ENCODE assay signal across 8 cellular contexts in genomic region chr22:33049125-33049729, GRCh38. TPM values are rescaled to one million over a fixed set of nuclear protein-coding genes. Genes with fewer than 3 reads are reported as not detected.
DNase-seq lines count a peak whose midpoint lies in the region; ATAC-seq, FAIRE-seq and TF ChIP-seq lines count a peak whose summit lies in the region.

No MANE protein-coding gene starts in this region.

- DNase-seq in NCI-H2107 (lab: John Stamatoyannopoulos, UW), result peak; percentile 39
- DNase-seq in NCI-H2107 treated with DMSO at 0.1 percent for 48 hours (lab: John Stamatoyannopoulos, UW; ENCODE audit: unreplicated experiment), result no peak
- peak; percentile 34 for DNase-seq in NCI-H1694 treated with DMSO at 0.1 percent for 48 hours (lab: John Stamatoyannopoulos, UW)
- DNase-seq in activated CD4-positive, CD25-positive, alpha-beta regulatory T cell treated with anti-CD3 and anti-CD28 coated beads, Interleukin-2, amount 50 U/mL, for 72 hours, result peak; percentile 58
- DNase-seq in chondrocyte (ENCODE audit: low spot score), result no peak
- DNase-seq in HepG2 (ENCODE audit: low spot score), result peak; percentile 62
- DNase-seq in stimulated activated CD4-positive, alpha-beta T cell treated with anti-CD3 and anti-CD28 coated beads, TNF-alpha, amount 100 ng/mL, for 4 hours (ENCODE audit: low read depth in 3 of 3), result peak; percentile 10 to 31 (median 10)

- POLR2A ChIA-PET in HepG2 (lab: Yijun Ruan, JAX), result interaction anchor here (1.3 to 1.7 kb wide), 2 partner anchors 9 to 11 kb away, joined by 3 to 6 read pairs; partner anchors contain the start of gene SYN3

- intact Hi-C loops in HepG2 (cut with micrococcal nuclease; ENCODE audit: unreplicated experiment), result loop anchor here (2.0 to 5.0 kb wide), 2 partner anchors 30 to 247 kb away; partner anchors contain the start of gene TIMP3

- H3K27me3 ChIP-seq in HepG2 (ENCODE audit: control insufficient read depth in 1 of 2, insufficient read depth in 2 of 2, low read length in 2 of 2), result no peaks in the 10 kb centered on the region

- CTCF ChIA-PET in HepG2 (lab: Yijun Ruan, JAX; ENCODE audit: low intra/inter-chr PET ratio, low total read pairs), result interaction anchor here (1.1 to 2.4 kb wide), 2 partner anchors 31 to 151 kb away, joined by 3 to 16 read pairs; no protein-coding TSS in a partner anchor

- peaks cover 21% of the 10 kb centered on the region for H3K79me2 ChIP-seq in HepG2 (ENCODE audit: insufficient read depth, low read length)

- no peak for TF ChIP-seq EP300 in HepG2 (IDR thresholded peaks at IDR 0.05; ENCODE audit: low read depth in 2 of 2, low read length in 2 of 2)
- TF ChIP-seq EP300 in HepG2 (CRISPR knock-in tag; IDR thresholded peaks at IDR 0.05; ENCODE audit: borderline replicate concordance), result no peak

- peaks cover 41% of the 10 kb centered on the region for H3K4me1 ChIP-seq in HepG2 (ENCODE audit: insufficient read depth, low read length)

- FAIRE-seq in HepG2 (lab: Jason Lieb, UNC), result peak; percentile 88

- no peak overlapping the region for H3K27ac Mint-ChIP-seq in chondrocyte (ENCODE audit: unreplicated experiment)

- TF ChIP-seq RAD21 in HepG2 (CRISPR knock-in tag; IDR thresholded peaks at IDR 0.05), result no peak

- in situ Hi-C loops in HepG2 (cut with HindIII; ENCODE audit: extremely low pct_ligation_motif_present, low pct_unique_long_range_greater_than_20kb), result no loop called here

- no TSS peak for BruUV-seq in HepG2 (replicated peaks; lab: Mats Ljungman, UMichigan)

- H2AFZ ChIP-seq in HepG2 (ENCODE audit: low read length), result no peak overlapping the region

- TF ChIP-seq CTCF in chondrocyte (IDR thresholded peaks at IDR 0.05) (peak; percentile 90), HepG2 (CRISPR knock-in tag; IDR thresholded peaks at IDR 0.05) (peak; percentile 82)

- H3K9me3 Mint-ChIP-seq in chondrocyte (ENCODE audit: low read depth), result no peaks in the 10 kb centered on the region

- no peak overlapping the region for H3K9ac ChIP-seq in HepG2 (ENCODE audit: insufficient read depth, low read depth, low read length)

- peaks cover 36% of the 10 kb centered on the region for H3K27me3 Mint-ChIP-seq in chondrocyte (ENCODE audit: low read depth)

- no peaks in the 10 kb centered on the region for H3K4me1 Mint-ChIP-seq in chondrocyte (ENCODE audit: low read depth)

- no peak overlapping the region for H3K27ac ChIP-seq in HepG2 (ENCODE audit: extremely low read length, insufficient read depth, low read length)

- H3K4me3 ChIP-seq in HepG2 (replicated peaks in 1 of 3; ENCODE audit: insufficient read depth in 1 of 3, low read depth in 2 of 3, low read length in 3 of 3), result no peak overlapping the region

- H4K20me1 ChIP-seq in HepG2 (ENCODE audit: insufficient read depth, low read length), result no peaks in the 10 kb centered on the region

- ATAC-seq in HepG2 (peak; percentile 72), HG02970 (IDR thresholded peaks at IDR 0.05; ENCODE audit: low FRiP score, unreplicated experiment) (no peak)

- no peak for TF ChIP-seq POLR2A in HepG2 (IDR thresholded peaks at IDR 0.05; ENCODE audit: insufficient read depth in 1 of 2, low read depth in 2 of 2, low read length in 2 of 2)

- H3K36me3 ChIP-seq in HepG2 (replicated peaks in 1 of 2; ENCODE audit: control insufficient read depth in 1 of 2, insufficient read depth in 2 of 2, low read length in 2 of 2), result peaks cover 0 to 3% of the 10 kb centered on the region in 2 experiments; a peak in 1 of 5 replicates

- no peaks in the 10 kb centered on the region for H3K9me3 ChIP-seq in HepG2 (ENCODE audit: low read length)

- H3K4me2 ChIP-seq in HepG2 (ENCODE audit: low read depth, low read length), result no peak overlapping the region

- no peaks in the 10 kb centered on the region for H3K36me3 Mint-ChIP-seq in chondrocyte (ENCODE audit: low read depth)

- no peak overlapping the region for H3K4me3 Mint-ChIP-seq in chondrocyte (ENCODE audit: unreplicated experiment)

- 57% methylated on average over 9 of the region's 9 CpGs for WGBS in HepG2 (ENCODE audit: low lambda C conversion rate)

TF ChIP-seq in HepG2, 621 proteins besides CTCF, POLR2A, EP300 and RAD21:
- TF ChIP-seq STAG1 (CRISPR knock-in tag; IDR thresholded peaks at IDR 0.05), result peak; percentile 56
- peak; percentile 71 for TF ChIP-seq SMC3 (IDR thresholded peaks at IDR 0.05; ENCODE audit: low read length)
- TF ChIP-seq XRCC5 (optimal IDR thresholded peaks at IDR 0.05; ENCODE audit: low read length), result peak; percentile 33
- TF ChIP-seq PAF1 (CRISPR knock-in tag; IDR thresholded peaks at IDR 0.05), result no peak
- peak; percentile 20 for TF ChIP-seq TEAD3 (CRISPR knock-in tag; optimal IDR thresholded peaks at IDR 0.05; ENCODE audit: borderline replicate concordance)
- TF ChIP-seq HES4 (CRISPR knock-in tag; IDR thresholded peaks at IDR 0.05; ENCODE audit: borderline replicate concordance), result no peak

RNA-seq across cellular contexts. Expression of gene SYN3, which starts 9.0 kb away (rescaled TPM):
- total RNA-seq in chondrocyte (not detected in 3 replicates), HepG2 (2016; rRNA removed; fragmentation: Illumina TruSeq; extraction: Trizol) (3.9 and 7.6 TPM in 2 replicates)
- 16.9 and 20.4 TPM in 2 replicates for total RNA-seq in HepG2 (2016; cell fraction: cytosol; rRNA removed; fragmentation: Illumina TruSeq; extraction: Trizol; ENCODE audit: low read depth)
- total RNA-seq in HepG2 (2016; cell fraction: insoluble cytoplasmic fraction; rRNA removed; fragmentation: Illumina TruSeq; extraction: Trizol), result 2.6 and 6.9 TPM in 2 replicates
- total RNA-seq in HepG2 (2016; cell fraction: membrane; rRNA removed; fragmentation: Illumina TruSeq; extraction: Trizol), result 6.7 and 8.1 TPM in 2 replicates
- total RNA-seq in HepG2 (2016; cell fraction: nucleus; rRNA removed; fragmentation: Illumina TruSeq; extraction: Trizol), result 19.3 and 22.8 TPM in 2 replicates
- polyA plus RNA-seq in HepG2 (2011; rRNA removed), result 2.5 and 3.0 TPM in 2 replicates
- 0.77 and 1.0 TPM in 2 replicates for polyA plus RNA-seq in HepG2 (2011; cell fraction: cytosol; rRNA removed)
- 10.4 and 10.5 TPM in 2 replicates for polyA plus RNA-seq in HepG2 (2011; cell fraction: nucleus; rRNA removed)
- 2.3 and 2.6 TPM in 2 replicates for polyA plus RNA-seq in HepG2 (2012)
- polyA plus RNA-seq in HepG2 (2016; cell fraction: cytosol; fragmentation: Illumina TruSeq; extraction: Trizol; ENCODE audit: low read depth), result 0.84 and 1.0 TPM in 2 replicates
- polyA plus RNA-seq in HepG2 (2016; cell fraction: insoluble cytoplasmic fraction; fragmentation: Illumina TruSeq; extraction: Trizol; ENCODE audit: low read depth), result 3.0 and 5.8 TPM in 2 replicates
- polyA plus RNA-seq in HepG2 (2016; cell fraction: membrane; fragmentation: Illumina TruSeq; extraction: Trizol; ENCODE audit: low read depth), result 1.3 and 1.5 TPM in 2 replicates
- polyA plus RNA-seq in HepG2 (2016; cell fraction: nucleus; fragmentation: Illumina TruSeq; extraction: Trizol; ENCODE audit: insufficient read depth, low read depth), result 7.3 and 9.0 TPM in 2 replicates
- 16.0 TPM in 1 of 2 replicates, not detected in the other for polyA minus RNA-seq in HepG2 (2011; rRNA and poly(A)+ RNA removed; ENCODE audit: low replicate concordance)
- polyA minus RNA-seq in HepG2 (2011; cell fraction: cytosol; rRNA and poly(A)+ RNA removed), result 1.5 and 1.6 TPM in 2 replicates
- polyA minus RNA-seq in HepG2 (2011; cell fraction: nucleus; rRNA and poly(A)+ RNA removed), result 23.3 and 26.9 TPM in 2 replicates

Comparison
In these comparisons a context has a peak if more than half of its experiments do, and no peak if none do; other contexts are left out.
1. DNase-seq: peak in NCI-H2107 (single experiment), NCI-H1694 treated with DMSO at 0.1 percent for 48 hours (single experiment), activated CD4-positive, CD25-positive, alpha-beta regulatory T cell treated with anti-CD3 and anti-CD28 coated beads, Interleukin-2, amount 50 U/mL, for 72 hours (single experiment), HepG2 (single experiment) and stimulated activated CD4-positive, alpha-beta T cell treated with anti-CD3 and anti-CD28 coated beads, TNF-alpha, amount 100 ng/mL, for 4 hours (3 of 3); none in NCI-H2107 treated with DMSO at 0.1 percent for 48 hours (single experiment) and chondrocyte (single experiment).